24 cellular contexts compared by ENCODE assay signal in the genomic region with DNA sequence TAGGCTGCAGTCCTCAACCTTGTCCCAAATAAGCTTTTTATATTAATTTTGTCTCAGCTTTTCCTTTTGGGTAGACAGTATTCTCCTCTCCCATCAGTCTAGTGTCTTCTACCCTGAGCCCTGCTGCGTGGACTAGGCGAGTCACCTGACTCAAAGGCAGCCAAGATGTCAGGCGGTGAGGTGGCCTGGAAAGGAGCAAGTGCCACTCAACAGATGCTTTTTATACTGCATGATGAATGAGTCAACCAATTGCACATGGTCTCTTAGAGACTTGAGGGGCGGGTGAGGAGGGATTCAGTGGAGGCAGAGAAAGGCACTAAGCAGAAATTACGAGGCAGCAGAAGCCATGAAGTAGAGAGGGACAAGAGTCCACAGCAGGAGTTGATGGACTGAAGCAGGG.
DNase-seq lines count a peak whose midpoint lies in the region; ATAC-seq, FAIRE-seq and TF ChIP-seq lines count a peak whose summit lies in the region.
"Had no signal": no experiment of that assay in that cellular context is flagged by ENCODE, and none has a peak within 500 bp of the region (broad histone marks: within the 10 kb centered on the region; RNA-seq: fewer than 3 reads in every experiment).

No MANE protein-coding gene starts in this region.

- 79% methylated on average over 5 of the region's 5 CpGs; no CpG with 5 or more reads in 1 of the 2 experiments for WGBS in H1 (ENCODE audit: extremely low coverage in 1 of 2, insufficient coverage in 1 of 2, insufficient read length in 1 of 2, insufficient replicate concordance in 2 of 2, low coverage in 1 of 2, low lambda C conversion rate in 2 of 2, missing lambda C conversion rate in 1 of 2), 2 experiments

- peaks cover 60% of the 10 kb centered on the region for H3K4me1 Mint-ChIP-seq in type B pancreatic cell (ENCODE audit: unreplicated experiment)

- ATAC-seq in Right ventricle myocardium inferior (peak; percentile 74), GM21576 (IDR thresholded peaks at IDR 0.05; ENCODE audit: unreplicated experiment) (no peak)
- ATAC-seq: mucosa of descending colon; sciatic nerve; stimulated activated naive CD8-positive, alpha-beta T cell treated with anti-CD3 and anti-CD28 coated beads, Interleukin-15, Interleukin-2, amounts not matched to agents 100 U/mL and 50 U/mL, for 24 hours had no signal

- no peak overlapping the region; a peak in 1 of 4 replicates for H3K4me2 ChIP-seq in H1 (ENCODE audit: insufficient read depth in 1 of 2, low read depth in 2 of 2, low read length in 2 of 2)
- H3K4me2 ChIP-seq: hepatocyte had no signal

- 0 out of 2 replicates have a peak, but pooled peaks cover 1% of the 10 kb centered on the region for H3K23me2 ChIP-seq in H1 (ENCODE audit: low read depth, low read length)

- H4K20me1 ChIP-seq in H1 (replicated peaks in 1 of 2; ENCODE audit: control insufficient read depth in 1 of 2, insufficient read depth in 2 of 2, low read length in 2 of 2) = no peaks in the 10 kb centered on the region

- no peak overlapping the region for H3K14ac ChIP-seq in H1 (ENCODE audit: insufficient read length)

- H3K36me3 Mint-ChIP-seq in type B pancreatic cell = no peaks in the 10 kb centered on the region

- intact Hi-C loops in Right ventricle myocardium inferior (cut with DNase I) (loop anchor here (5.0 kb wide), 2 partner anchors 38 to 88 kb away; no protein-coding TSS in a partner anchor), cardiac septum (cut with DNase I) (no loop called here)

- peak overlapping the region; percentile 73 for H3K27ac Mint-ChIP-seq in type B pancreatic cell
- H3K27ac Mint-ChIP-seq: IgD-negative memory B cell had no signal

- H2AK5ac ChIP-seq in H1 (ENCODE audit: low read depth, low read length) = 0 out of 2 replicates have a peak overlapping the region, but pooled peaks have one; percentile 4

- H3K27ac ChIP-seq in H1 (ENCODE audit: low read depth, low read length) = no peak overlapping the region
- H3K27ac ChIP-seq: hepatocyte, HL-60, uterus, VCaP had no signal

- peaks cover 8 to 34% (median 15%) of the 10 kb centered on the region in 4 experiments; a peak in 5 of 7 replicates for H3K4me1 ChIP-seq in H1 (replicated peaks in 1 of 4; ENCODE audit: control insufficient read depth in 3 of 4, insufficient read depth in 4 of 4, low read length in 3 of 4)
- H3K4me1 ChIP-seq: uterus had no signal

- TF ChIP-seq RAD21 in H1 (IDR thresholded peaks at IDR 0.05 in 1 of 2, conservative IDR thresholded peaks at IDR 0.05 in 1 of 2; ENCODE audit: low read depth in 2 of 2, low read length in 2 of 2) = no peak

- H3K27me3 ChIP-seq in H1 (replicated peaks in 1 of 4; ENCODE audit: control insufficient read depth in 3 of 4, extremely low read depth in 1 of 4, insufficient read depth in 3 of 4, low read length in 3 of 4) = peaks cover 0 to 4% (median 0%) of the 10 kb centered on the region in 4 experiments; a peak in 3 of 7 replicates
- H3K27me3 ChIP-seq: hepatocyte, uterus had no signal

- TF ChIP-seq CTCF in H1 (IDR thresholded peaks at IDR 0.05; ENCODE audit: control extremely low read depth in 1 of 3, insufficient read depth in 1 of 3, low read depth in 1 of 3, low read length in 3 of 3) (no peak), type B pancreatic cell (conservative IDR thresholded peaks at IDR 0.05) (no peak)

- H3K79me1 ChIP-seq in H1 (ENCODE audit: low read depth, low read length) = no peaks in the 10 kb centered on the region

- H2BK5ac ChIP-seq in H1 (ENCODE audit: low read depth, low read length) = no peak overlapping the region

- no peak overlapping the region for H3K4me3 ChIP-seq in H1 (ENCODE audit: extremely low read depth in 1 of 4, insufficient read depth in 2 of 4, low read depth in 3 of 4, low read length in 4 of 4)
- H3K4me3 ChIP-seq: HAP-1, hepatocyte, mucosa of descending colon, uterus had no signal

- no peak overlapping the region for H2BK15ac ChIP-seq in H1 (ENCODE audit: low read length)

- H3K36me3 ChIP-seq in H1 (ENCODE audit: control insufficient read depth in 2 of 4, insufficient read depth in 4 of 4, low read length in 3 of 4) = no peaks in the 10 kb centered on the region
- H3K36me3 ChIP-seq: HAP-1, uterus had no signal

- H4K91ac ChIP-seq in H1 (replicated peaks; ENCODE audit: insufficient read length, low read length) = no peak overlapping the region

- no peaks in the 10 kb centered on the region for H3K9me3 Mint-ChIP-seq in type B pancreatic cell
- H3K9me3 Mint-ChIP-seq: CD4-positive, CD25-positive, alpha-beta regulatory T cell; central memory CD8-positive, alpha-beta T cell; IgD-negative memory B cell had no signal

- H2AFZ ChIP-seq in H1 (ENCODE audit: low read length) = no peak overlapping the region
- H2AFZ ChIP-seq: hepatocyte had no signal

- no peak for TF ChIP-seq POLR2A in H1 (IDR thresholded peaks at IDR 0.05; ENCODE audit: control extremely low read depth in 1 of 2, low read depth in 2 of 2, low read length in 2 of 2)

- H2BK12ac ChIP-seq in H1 (ENCODE audit: low read depth, low read length) = peak overlapping the region; percentile 3; the same call in 1 of the 2 replicates

- no peak for DNase-seq in Right ventricle myocardium inferior (ENCODE audit: missing footprints)
- no peak for DNase-seq in cardiac septum (ENCODE audit: low spot score)
- no peak for DNase-seq in H1 (ENCODE audit: low read depth in 1 of 2, low spot score in 2 of 2)
- peak; percentile 69 for DNase-seq in islet precursor cell
- no peak for DNase-seq in type B pancreatic cell (ENCODE audit: extremely low spot score, unreplicated experiment)
- DNase-seq in DMS79 treated with DMSO at 0.1 percent for 48 hours (lab: John Stamatoyannopoulos, UW) = no peak
- DNase-seq in NCI-H510A treated with DMSO at 0.1 percent for 48 hours (lab: John Stamatoyannopoulos, UW) = no peak
- DNase-seq: CD4-positive, CD25-positive, alpha-beta regulatory T cell; effector CD8-positive, alpha-beta T cell; mucosa of descending colon; NCI-H1694 treated with DMSO at 0.1 percent for 48 hours; NCI-H446 treated with DMSO at 0.1 percent for 48 hours; SHP77; stimulated activated naive CD8-positive, alpha-beta T cell treated with anti-CD3 and anti-CD28 coated beads, Interleukin-15, Interleukin-2, amounts not matched to agents 100 U/mL and 50 U/mL, for 24 hours; T-helper 1 cell; uterus had no signal

- no peak overlapping the region for H3K23ac ChIP-seq in H1 (ENCODE audit: insufficient read length)

- H3K79me2 ChIP-seq in H1 (ENCODE audit: control insufficient read depth in 1 of 2, insufficient read depth in 2 of 2, low read length in 2 of 2) = no peaks in the 10 kb centered on the region
- H3K79me2 ChIP-seq: hepatocyte had no signal

- no peak overlapping the region for H4K5ac ChIP-seq in H1 (ENCODE audit: insufficient read length, low read depth, low read length)

- FAIRE-seq in H1 (lab: Jason Lieb, UNC) = peak; percentile 45

- no peak for TF ChIP-seq EP300 in H1 (IDR thresholded peaks at IDR 0.05; ENCODE audit: borderline replicate concordance in 1 of 2, low read depth in 2 of 2, low read length in 2 of 2)

- H3K56ac ChIP-seq in H1 (replicated peaks; ENCODE audit: insufficient read length, low read depth, low read length) = no peak overlapping the region

- no peak overlapping the region for H3K9ac ChIP-seq in H1 (replicated peaks in 1 of 4; ENCODE audit: extremely low read depth in 1 of 4, low read depth in 3 of 4, low read length in 3 of 4)

- CTCF ChIA-PET in H1 (lab: Charles Lee; ENCODE audit: partially characterized antibody) = interaction anchor here (1.1 to 23.9 kb wide), 3 partner anchors 20 to 169 kb away, joined by 3 to 471 read pairs (median 10); no protein-coding TSS in a partner anchor

- POLR2A ChIA-PET in H1 (lab: Charles Lee; ENCODE audit: partially characterized antibody) = no interaction called here

- no peak overlapping the region; the same call in 1 of the 2 replicates for H2BK20ac ChIP-seq in H1 (ENCODE audit: low read length)

- H3K18ac ChIP-seq in H1 (ENCODE audit: extremely low read depth, low read length) = no peak overlapping the region

- H3K4ac ChIP-seq in H1 (replicated peaks; ENCODE audit: insufficient read length, low read depth, low read length) = peak overlapping the region; percentile 36

- no peaks in the 10 kb centered on the region for H3K27me3 Mint-ChIP-seq in type B pancreatic cell
- H3K27me3 Mint-ChIP-seq: CD4-positive, CD25-positive, alpha-beta regulatory T cell; central memory CD8-positive, alpha-beta T cell had no signal

- H3K9me3 ChIP-seq in H1 (ENCODE audit: insufficient read depth in 2 of 2, low read depth in 1 of 2, low read length in 1 of 2) = no peaks in the 10 kb centered on the region; a peak in 1 of 4 replicates
- H3K9me3 ChIP-seq: HAP-1, mucosa of descending colon, uterus had no signal

- H2BK120ac ChIP-seq in H1 (replicated peaks; ENCODE audit: low read depth, low read length) = no peak overlapping the region

- H3K4me3 Mint-ChIP-seq in type B pancreatic cell = peak overlapping the region; percentile 14
- H3K4me3 Mint-ChIP-seq: CD4-positive, CD25-positive, alpha-beta regulatory T cell; central memory CD8-positive, alpha-beta T cell; IgD-negative memory B cell had no signal

- H4K8ac ChIP-seq in H1 (ENCODE audit: extremely low read depth, insufficient read depth, low read length) = no peak overlapping the region

TF ChIP-seq in H1, 55 proteins besides CTCF, POLR2A, EP300 and RAD21 (continues in another document):
- TF ChIP-seq NANOG (IDR thresholded peaks at IDR 0.05; ENCODE audit: insufficient read depth, low read depth, low read length, poor library complexity, severe bottlenecking) (no peak), SRF (IDR thresholded peaks at IDR 0.05; ENCODE audit: low read depth, low read length) (no peak), JUND (IDR thresholded peaks at IDR 0.05; ENCODE audit: low read length) (no peak), BCL11A (IDR thresholded peaks at IDR 0.05; ENCODE audit: low read depth in 2 of 2, low read length in 2 of 2) (no peak), SIN3A (conservative IDR thresholded peaks at IDR 0.05 in 1 of 2, IDR thresholded peaks at IDR 0.05 in 1 of 2; ENCODE audit: low read depth in 1 of 2, low read length in 2 of 2) (no peak), TAF1 (IDR thresholded peaks at IDR 0.05; ENCODE audit: low read depth, low read length) (no peak), SIRT6 (IDR thresholded peaks at IDR 0.05; ENCODE audit: low read length) (no peak), EZH2 (IDR thresholded peaks at IDR 0.05; ENCODE audit: low read depth, low read length, severe bottlenecking) (no peak)
- TF ChIP-seq, protein P1, sequence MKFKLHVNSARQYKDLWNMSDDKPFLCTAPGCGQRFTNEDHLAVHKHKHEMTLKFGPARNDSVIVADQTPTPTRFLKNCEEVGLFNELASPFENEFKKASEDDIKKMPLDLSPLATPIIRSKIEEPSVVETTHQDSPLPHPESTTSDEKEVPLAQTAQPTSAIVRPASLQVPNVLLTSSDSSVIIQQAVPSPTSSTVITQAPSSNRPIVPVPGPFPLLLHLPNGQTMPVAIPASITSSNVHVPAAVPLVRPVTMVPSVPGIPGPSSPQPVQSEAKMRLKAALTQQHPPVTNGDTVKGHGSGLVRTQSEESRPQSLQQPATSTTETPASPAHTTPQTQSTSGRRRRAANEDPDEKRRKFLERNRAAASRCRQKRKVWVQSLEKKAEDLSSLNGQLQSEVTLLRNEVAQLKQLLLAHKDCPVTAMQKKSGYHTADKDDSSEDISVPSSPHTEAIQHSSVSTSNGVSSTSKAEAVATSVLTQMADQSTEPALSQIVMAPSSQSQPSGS (IDR thresholded peaks at IDR 0.05; ENCODE audit: low read length) = no peak
